Comparison of ENCODE assay signal across 10 cellular contexts in the genomic region with DNA sequence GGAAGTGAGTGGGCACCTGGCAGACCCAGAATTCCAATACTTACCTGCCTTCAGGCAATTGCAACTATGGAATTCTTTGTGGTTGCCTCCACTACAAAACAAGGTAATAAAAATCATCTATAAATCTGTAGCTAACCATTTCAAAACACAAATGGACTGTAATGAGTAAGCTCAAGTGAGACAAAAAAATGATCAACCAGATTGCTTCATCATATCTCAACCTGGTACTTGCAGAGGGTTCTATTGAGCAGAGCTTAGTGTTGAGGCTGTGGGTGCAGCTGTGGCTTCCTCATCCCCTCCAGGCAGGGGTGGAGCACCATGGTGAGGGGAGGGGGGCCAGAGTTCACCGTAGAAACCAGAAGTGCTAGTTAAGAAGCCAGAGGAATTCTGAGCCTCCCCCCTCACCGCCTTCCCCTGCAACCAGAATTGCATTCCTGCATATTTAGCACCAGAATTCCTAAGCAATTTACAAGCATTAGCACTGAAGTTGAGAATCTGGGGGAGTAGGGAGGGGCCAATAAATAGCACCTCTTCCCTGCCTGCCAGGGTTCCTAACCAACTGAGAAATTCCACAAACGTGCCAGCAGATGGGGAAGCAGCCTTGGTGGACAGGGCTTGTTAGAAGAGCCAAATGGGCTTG. TPM values are rescaled to one million over a fixed set of nuclear protein-coding genes. Genes with fewer than 3 reads are reported as not detected.
DNase-seq lines count a peak whose midpoint lies in the region; TF ChIP-seq lines count a peak whose summit lies in the region.
"Had no signal": no experiment of that assay in that cellular context is flagged by ENCODE, and none has a peak within 500 bp of the region (broad histone marks: within the 10 kb centered on the region; RNA-seq: fewer than 3 reads in every experiment).

No MANE protein-coding gene starts in this region.

- H3K4me3 Mint-ChIP-seq in mesothelial cell of epicardium, result no peak overlapping the region
- H3K4me3 Mint-ChIP-seq in activated T-helper 1 cell treated with anti-CD3 and anti-CD28 coated beads, Interleukin-12 subunit alpha, Interleukin-12 subunit beta, Interleukin-2, Interleukin-4 antibody, amounts not matched to agents 30 ng/mL and 10 ng/mL and 1 ng/mL, durations not matched to agents 14 hours and 24 hours and 36 hours, result no peak overlapping the region

- intact Hi-C loops in sigmoid colon (cut with DNase I), result no loop called here
- intact Hi-C loops in activated T-helper 1 cell treated with anti-CD3 and anti-CD28 coated beads, Interleukin-12 subunit alpha, Interleukin-12 subunit beta, Interleukin-2, Interleukin-4 antibody, amounts not matched to agents 30 ng/mL and 10 ng/mL and 1 ng/mL, durations not matched to agents 14 hours and 24 hours and 36 hours (cut with micrococcal nuclease), result no loop called here

- TF ChIP-seq CTCF in cardiac fibroblast (IDR thresholded peaks at IDR 0.05; ENCODE audit: low read depth, low read length) (no peak), mesothelial cell of epicardium (IDR thresholded peaks at IDR 0.05; ENCODE audit: unreplicated experiment) (no peak), sigmoid colon (IDR thresholded peaks at IDR 0.05) (no peak)

- no peak for TF ChIP-seq EP300 in sigmoid colon (IDR thresholded peaks at IDR 0.05)

- peaks cover 46% of the 10 kb centered on the region for H3K9me3 Mint-ChIP-seq in mesothelial cell of epicardium
- H3K9me3 Mint-ChIP-seq in activated T-helper 1 cell treated with anti-CD3 and anti-CD28 coated beads, Interleukin-12 subunit alpha, Interleukin-12 subunit beta, Interleukin-2, Interleukin-4 antibody, amounts not matched to agents 30 ng/mL and 10 ng/mL and 1 ng/mL, durations not matched to agents 14 hours and 24 hours and 36 hours, result no peaks in the 10 kb centered on the region

- no peaks in the 10 kb centered on the region for H3K36me3 ChIP-seq in sigmoid colon
- H3K36me3 ChIP-seq: heart left ventricle had no signal

- no peak for TF ChIP-seq POLR2A in sigmoid colon (IDR thresholded peaks at IDR 0.05)

- H3K27ac Mint-ChIP-seq in mesothelial cell of epicardium, result peak overlapping the region; percentile 23
- no peak overlapping the region for H3K27ac Mint-ChIP-seq in activated T-helper 1 cell treated with anti-CD3 and anti-CD28 coated beads, Interleukin-12 subunit alpha, Interleukin-12 subunit beta, Interleukin-2, Interleukin-4 antibody, amounts not matched to agents 30 ng/mL and 10 ng/mL and 1 ng/mL, durations not matched to agents 14 hours and 24 hours and 36 hours

- DNase-seq in ELF-1 (ENCODE audit: low read depth, low spot score) (peak; percentile 99), M059J (ENCODE audit: low read depth) (peak; percentile 98), cardiac fibroblast (ENCODE audit: low read depth in 2 of 2) (peak; percentile 18 to 60), mesothelial cell of epicardium (ENCODE audit: low spot score in 2 of 2, unreplicated experiment in 2 of 2) (peak in 1 of 2 experiments; percentile 43), sigmoid colon (no peak), NCI-H1417 treated with DMSO at 0.1 percent for 48 hours (lab: John Stamatoyannopoulos, UW) (no peak)
- no peak for DNase-seq in activated CD4-positive, CD25-positive, alpha-beta regulatory T cell treated with anti-CD3 and anti-CD28 coated beads, Interleukin-2, amount 50 U/mL, for 72 hours
- DNase-seq in activated T-helper 1 cell treated with anti-CD3 and anti-CD28 coated beads, Interleukin-12 subunit alpha, Interleukin-12 subunit beta, Interleukin-2, Interleukin-4 antibody, amounts not matched to agents 30 ng/mL and 10 ng/mL and 1 ng/mL, durations not matched to agents 14 hours and 24 hours and 36 hours (ENCODE audit: low spot score), result no peak
- DNase-seq: heart left ventricle; stimulated activated CD4-positive, alpha-beta T cell treated with anti-CD3 and anti-CD28 coated beads, Interleukin-2, amount 100 ng/mL, for 24 hours had no signal

- H3K4me1 Mint-ChIP-seq in mesothelial cell of epicardium, result peaks cover 12% of the 10 kb centered on the region
- no peaks in the 10 kb centered on the region for H3K4me1 Mint-ChIP-seq in activated T-helper 1 cell treated with anti-CD3 and anti-CD28 coated beads, Interleukin-12 subunit alpha, Interleukin-12 subunit beta, Interleukin-2, Interleukin-4 antibody, amounts not matched to agents 30 ng/mL and 10 ng/mL and 1 ng/mL, durations not matched to agents 14 hours and 24 hours and 36 hours (ENCODE audit: low read depth)

- peak overlapping the region in 1 of 4 donors; percentile 29 for H3K27ac ChIP-seq in sigmoid colon
- H3K27ac ChIP-seq: heart left ventricle had no signal

- peaks cover 4% of the 10 kb centered on the region for H3K27me3 Mint-ChIP-seq in mesothelial cell of epicardium (ENCODE audit: low read depth)
- H3K27me3 Mint-ChIP-seq in activated T-helper 1 cell treated with anti-CD3 and anti-CD28 coated beads, Interleukin-12 subunit alpha, Interleukin-12 subunit beta, Interleukin-2, Interleukin-4 antibody, amounts not matched to agents 30 ng/mL and 10 ng/mL and 1 ng/mL, durations not matched to agents 14 hours and 24 hours and 36 hours (ENCODE audit: insufficient read depth), result peaks cover 10% of the 10 kb centered on the region

- H3K4me1 ChIP-seq in sigmoid colon, result peaks cover 0 to 9% (median 3%) of the 10 kb centered on the region in 4 donors
- H3K4me1 ChIP-seq: heart left ventricle had no signal

- 9 to 19% methylated on average over 3 of the region's 3 CpGs for WGBS in sigmoid colon, 2 donors

- H3K4me3 ChIP-seq in cardiac fibroblast (replicated peaks in 1 of 2; ENCODE audit: low read depth in 2 of 2, low read length in 2 of 2) (no peak overlapping the region), sigmoid colon (no peak overlapping the region)
- H3K4me3 ChIP-seq: heart left ventricle had no signal

- peaks cover 0 to 3% (median 0%) of the 10 kb centered on the region in 3 donors for H3K27me3 ChIP-seq in sigmoid colon

- H3K9me3 ChIP-seq in sigmoid colon, result no peaks in the 10 kb centered on the region
- H3K9me3 ChIP-seq: heart left ventricle had no signal

- no peaks in the 10 kb centered on the region for H3K36me3 Mint-ChIP-seq in mesothelial cell of epicardium
- no peaks in the 10 kb centered on the region for H3K36me3 Mint-ChIP-seq in activated T-helper 1 cell treated with anti-CD3 and anti-CD28 coated beads, Interleukin-12 subunit alpha, Interleukin-12 subunit beta, Interleukin-2, Interleukin-4 antibody, amounts not matched to agents 30 ng/mL and 10 ng/mL and 1 ng/mL, durations not matched to agents 14 hours and 24 hours and 36 hours (ENCODE audit: low read depth)

RNA-seq across cellular contexts. Expression of gene CTAG1A, which starts 11.5 kb away (rescaled TPM):
- total RNA-seq in M059J (2014; rRNA removed; shearing (Covaris generic)), result not detected in 2 replicates
- not detected in 3 replicates for total RNA-seq in mesothelial cell of epicardium
- total RNA-seq in sigmoid colon, result under 1 TPM in 1 of 4 donors, not detected in 3; 0.54 TPM
- polyA plus RNA-seq in sigmoid colon, result not detected
- not detected in 2 replicates for total RNA-seq in activated T-helper 1 cell treated with anti-CD3 and anti-CD28 coated beads, Interleukin-12 subunit alpha, Interleukin-12 subunit beta, Interleukin-2, Interleukin-4 antibody, amounts not matched to agents 30 ng/mL and 10 ng/mL and 1 ng/mL, durations not matched to agents 14 hours and 24 hours and 36 hours
- total RNA-seq: heart left ventricle had no signal
- polyA plus RNA-seq: heart left ventricle had no signal

RNA-seq across cellular contexts. Expression of gene CTAG1B, which starts 22.7 kb away (rescaled TPM):
- not detected in 2 replicates for total RNA-seq in M059J (2014; rRNA removed; shearing (Covaris generic))
- total RNA-seq in mesothelial cell of epicardium, result not detected in 3 replicates
- total RNA-seq in sigmoid colon, result not detected
- not detected for polyA plus RNA-seq in sigmoid colon
- total RNA-seq in activated T-helper 1 cell treated with anti-CD3 and anti-CD28 coated beads, Interleukin-12 subunit alpha, Interleukin-12 subunit beta, Interleukin-2, Interleukin-4 antibody, amounts not matched to agents 30 ng/mL and 10 ng/mL and 1 ng/mL, durations not matched to agents 14 hours and 24 hours and 36 hours, result not detected in 2 replicates
- total RNA-seq: heart left ventricle had no signal
- polyA plus RNA-seq: heart left ventricle had no signal

RNA-seq across cellular contexts. Expression of gene IKBKG, which starts 49.0 kb away (rescaled TPM):
- 52.4 and 70.5 TPM in 2 replicates for total RNA-seq in M059J (2014; rRNA removed; shearing (Covaris generic))
- total RNA-seq in mesothelial cell of epicardium (19.1 to 20.6 TPM (median 19.1 TPM) in 3 replicates), sigmoid colon (10 to 100 TPM in 3 of 4 donors, 1 to 10 TPM in 1; 9.2 to 27.4 (median 13.3) TPM)
- polyA plus RNA-seq in sigmoid colon, result 10 to 100 TPM; 13.2 to 28.9 (median 17.8) TPM
- total RNA-seq in activated T-helper 1 cell treated with anti-CD3 and anti-CD28 coated beads, Interleukin-12 subunit alpha, Interleukin-12 subunit beta, Interleukin-2, Interleukin-4 antibody, amounts not matched to agents 30 ng/mL and 10 ng/mL and 1 ng/mL, durations not matched to agents 14 hours and 24 hours and 36 hours, result 40.7 and 41.2 TPM in 2 replicates

RNA-seq across cellular contexts. Expression of gene G6PD, which starts 49.8 kb away (rescaled TPM):
- 157 and 205 TPM in 2 replicates for total RNA-seq in M059J (2014; rRNA removed; shearing (Covaris generic))
- total RNA-seq in mesothelial cell of epicardium, result 54.4 to 56.5 TPM (median 55.8 TPM) in 3 replicates
- 10 to 100 TPM; 15.0 to 32.1 (median 19.8) TPM for total RNA-seq in sigmoid colon
- polyA plus RNA-seq in sigmoid colon, result 10 to 100 TPM in 2 of 3 donors, 1 to 10 TPM in 1; 9.0 to 34.6 (median 17.8) TPM
- 72.4 and 74.8 TPM in 2 replicates for total RNA-seq in activated T-helper 1 cell treated with anti-CD3 and anti-CD28 coated beads, Interleukin-12 subunit alpha, Interleukin-12 subunit beta, Interleukin-2, Interleukin-4 antibody, amounts not matched to agents 30 ng/mL and 10 ng/mL and 1 ng/mL, durations not matched to agents 14 hours and 24 hours and 36 hours

RNA-seq across cellular contexts. Expression of gene CTAG2, which starts 57.0 kb away (rescaled TPM):
- total RNA-seq in M059J (2014; rRNA removed; shearing (Covaris generic)), result 1.1 TPM in 1 of 2 replicates, not detected in the other
- total RNA-seq in mesothelial cell of epicardium, result not detected in 3 replicates
- total RNA-seq in sigmoid colon, result not detected
- polyA plus RNA-seq in sigmoid colon, result 1 to 10 TPM in 1 of 3 donors, not detected in 2; 3.0 TPM
- total RNA-seq in activated T-helper 1 cell treated with anti-CD3 and anti-CD28 coated beads, Interleukin-12 subunit alpha, Interleukin-12 subunit beta, Interleukin-2, Interleukin-4 antibody, amounts not matched to agents 30 ng/mL and 10 ng/mL and 1 ng/mL, durations not matched to agents 14 hours and 24 hours and 36 hours, result not detected in 2 replicates
- polyA plus RNA-seq: heart left ventricle had no signal

Comparison
In these comparisons a context has a peak if more than half of its experiments do, and no peak if none do; other contexts are left out.
1. DNase-seq: peak in ELF-1 (single experiment), M059J (single experiment) and cardiac fibroblast (2 of 2); none in activated CD4-positive, CD25-positive, alpha-beta regulatory T cell treated with anti-CD3 and anti-CD28 coated beads, Interleukin-2, amount 50 U/mL, for 72 hours (single experiment), sigmoid colon (single experiment), activated T-helper 1 cell treated with anti-CD3 and anti-CD28 coated beads, Interleukin-12 subunit alpha, Interleukin-12 subunit beta, Interleukin-2, Interleukin-4 antibody, amounts not matched to agents 30 ng/mL and 10 ng/mL and 1 ng/mL, durations not matched to agents 14 hours and 24 hours and 36 hours (single experiment) and NCI-H1417 treated with DMSO at 0.1 percent for 48 hours (single experiment).